9 cellular contexts compared by ENCODE assay signal in genomic region chr11:117814204-117814765, GRCh38. TPM values are rescaled to one million over a fixed set of nuclear protein-coding genes. Genes with fewer than 3 reads are reported as not detected.
A peak's percentile ranks its signal among the peaks of the same experiment; 100 is the strongest.
DNase-seq lines count a peak whose midpoint lies in the region; FAIRE-seq and TF ChIP-seq lines count a peak whose summit lies in the region.
"Had no signal": no experiment of that assay in that cellular context is flagged by ENCODE, and none has a peak within 500 bp of the region (broad histone marks: within the 10 kb centered on the region; RNA-seq: fewer than 3 reads in every experiment).

No MANE protein-coding gene starts in this region.

- peaks cover 4% of the 10 kb centered on the region for H3K27me3 Mint-ChIP-seq in activated CD4-positive, alpha-beta T cell treated with anti-CD3 and anti-CD28 coated beads, Interleukin-2, amount 10 ng/mL, durations not matched to agents 7 days and 5 days

- TF ChIP-seq CTCF in H1 (IDR thresholded peaks at IDR 0.05; ENCODE audit: control extremely low read depth in 1 of 3, insufficient read depth in 1 of 3, low read depth in 1 of 3, low read length in 3 of 3) = no peak

- H4K20me1 ChIP-seq in H1 (replicated peaks in 1 of 2; ENCODE audit: control insufficient read depth in 1 of 2, insufficient read depth in 2 of 2, low read length in 2 of 2) = peaks cover 0 to 3% of the 10 kb centered on the region in 2 experiments

- H3K4ac ChIP-seq in H1 (replicated peaks; ENCODE audit: insufficient read length, low read depth, low read length) = peak overlapping the region; percentile 87

- no peak overlapping the region for H3K14ac ChIP-seq in H1 (ENCODE audit: insufficient read length)

- no peak overlapping the region for H3K4me3 ChIP-seq in HUES6 (ENCODE audit: low read depth, low read length)
- no peak overlapping the region for H3K4me3 ChIP-seq in H1 (ENCODE audit: extremely low read depth in 1 of 4, insufficient read depth in 2 of 4, low read depth in 3 of 4, low read length in 4 of 4)
- H3K4me3 ChIP-seq in thymus (ENCODE audit: low read length) = no peak overlapping the region
- H3K4me3 ChIP-seq: left lung had no signal

- no peaks in the 10 kb centered on the region for H3K27me3 ChIP-seq in HUES6 (ENCODE audit: control insufficient read depth, insufficient read depth, low read length)
- H3K27me3 ChIP-seq in H1 (replicated peaks in 1 of 4; ENCODE audit: control insufficient read depth in 3 of 4, extremely low read depth in 1 of 4, insufficient read depth in 3 of 4, low read length in 3 of 4) = no peaks in the 10 kb centered on the region; a peak in 1 of 7 replicates
- no peaks in the 10 kb centered on the region for H3K27me3 ChIP-seq in thymus (ENCODE audit: control insufficient read depth, insufficient read depth)
- H3K27me3 ChIP-seq: left lung had no signal

- TF ChIP-seq EP300 in H1 (IDR thresholded peaks at IDR 0.05; ENCODE audit: borderline replicate concordance in 1 of 2, low read depth in 2 of 2, low read length in 2 of 2) = no peak

- H3K9me3 Mint-ChIP-seq in activated CD4-positive, alpha-beta T cell treated with anti-CD3 and anti-CD28 coated beads, Interleukin-2, amount 10 ng/mL, durations not matched to agents 7 days and 5 days = no peaks in the 10 kb centered on the region

- no peaks in the 10 kb centered on the region for H3K36me3 Mint-ChIP-seq in activated CD4-positive, alpha-beta T cell treated with anti-CD3 and anti-CD28 coated beads, Interleukin-2, amount 10 ng/mL, durations not matched to agents 7 days and 5 days (ENCODE audit: low read depth)

- H3K9me3 ChIP-seq in HUES6 (ENCODE audit: control insufficient read depth, insufficient read depth, low read depth, low read length) = no peaks in the 10 kb centered on the region
- H3K9me3 ChIP-seq in H1 (ENCODE audit: insufficient read depth in 2 of 2, low read depth in 1 of 2, low read length in 1 of 2) = no peaks in the 10 kb centered on the region
- H3K9me3 ChIP-seq in thymus (ENCODE audit: control insufficient read depth) = no peaks in the 10 kb centered on the region
- H3K9me3 ChIP-seq: left lung had no signal

- no peak for TF ChIP-seq RAD21 in H1 (IDR thresholded peaks at IDR 0.05 in 1 of 2, conservative IDR thresholded peaks at IDR 0.05 in 1 of 2; ENCODE audit: low read depth in 2 of 2, low read length in 2 of 2)

- no peak overlapping the region; the same call in 1 of the 2 replicates for H2BK5ac ChIP-seq in H1 (ENCODE audit: low read depth, low read length)

- no peak overlapping the region for H4K5ac ChIP-seq in H1 (ENCODE audit: insufficient read length, low read depth, low read length)

- no peaks in the 10 kb centered on the region for H3K79me2 ChIP-seq in H1 (ENCODE audit: control insufficient read depth in 1 of 2, insufficient read depth in 2 of 2, low read length in 2 of 2)

- H3K4me2 ChIP-seq in H1 (ENCODE audit: insufficient read depth in 1 of 2, low read depth in 2 of 2, low read length in 2 of 2) = no peak overlapping the region

- H2BK120ac ChIP-seq in H1 (replicated peaks; ENCODE audit: low read depth, low read length) = no peak overlapping the region

- H2BK12ac ChIP-seq in H1 (ENCODE audit: low read depth, low read length) = no peak overlapping the region; the same call in 1 of the 2 replicates

- H3K4me1 ChIP-seq in HUES6 (ENCODE audit: control insufficient read depth, insufficient read depth, low read length) = peaks cover 58% of the 10 kb centered on the region
- H3K4me1 ChIP-seq in H1 (replicated peaks in 1 of 4; ENCODE audit: control insufficient read depth in 3 of 4, insufficient read depth in 4 of 4, low read length in 3 of 4) = peaks cover 0 to 24% (median 15%) of the 10 kb centered on the region in 4 experiments; a peak in 6 of 7 replicates
- peaks cover 23% of the 10 kb centered on the region for H3K4me1 ChIP-seq in thymus (ENCODE audit: control insufficient read depth, insufficient read depth, low read length)

- no peak overlapping the region; the same call in 1 of the 2 replicates for H2AK5ac ChIP-seq in H1 (ENCODE audit: low read depth, low read length)

- DNase-seq in activated CD4-positive, alpha-beta T cell treated with anti-CD3 and anti-CD28 coated beads, Interleukin-2, amount 10 ng/mL, durations not matched to agents 7 days and 5 days = no peak
- DNase-seq in activated CD4-positive, alpha-beta T cell treated with anti-CD3 and anti-CD28 coated beads, Interleukin-2, amount 50 U/mL, for 4 hours = no peak
- no peak for DNase-seq in H1 (ENCODE audit: low read depth in 1 of 2, low spot score in 2 of 2)
- DNase-seq in GM03348 (ENCODE audit: low spot score) = no peak
- DNase-seq in NCI-H1048 (lab: John Stamatoyannopoulos, UW) = no peak
- DNase-seq in NCI-H2196 (lab: John Stamatoyannopoulos, UW; ENCODE audit: unreplicated experiment) = no peak

- peak overlapping the region; percentile 46 for H3K9ac ChIP-seq in HUES6 (ENCODE audit: low read length)
- no peak overlapping the region for H3K9ac ChIP-seq in H1 (replicated peaks in 1 of 4; ENCODE audit: extremely low read depth in 1 of 4, low read depth in 3 of 4, low read length in 3 of 4)

- H3K23ac ChIP-seq in H1 (ENCODE audit: insufficient read length) = no peak overlapping the region

- H4K8ac ChIP-seq in H1 (ENCODE audit: extremely low read depth, insufficient read depth, low read length) = no peak overlapping the region

- no peak overlapping the region; the same call in 1 of the 2 replicates for H3K27ac ChIP-seq in HUES6 (ENCODE audit: low read depth, low read length)
- no peak overlapping the region for H3K27ac ChIP-seq in H1 (ENCODE audit: low read depth, low read length)
- H3K27ac ChIP-seq in thymus (ENCODE audit: low read depth) = peak overlapping the region; percentile 48

- H2BK20ac ChIP-seq in H1 (ENCODE audit: low read length) = 0 out of 2 replicates have a peak overlapping the region, but pooled peaks have one; percentile 43

- FAIRE-seq in H1 (lab: Jason Lieb, UNC) = no peak

- H3K4me3 Mint-ChIP-seq in activated CD4-positive, alpha-beta T cell treated with anti-CD3 and anti-CD28 coated beads, Interleukin-2, amount 10 ng/mL, durations not matched to agents 7 days and 5 days = no peak overlapping the region

- no peak for TF ChIP-seq POLR2A in H1 (IDR thresholded peaks at IDR 0.05; ENCODE audit: control extremely low read depth in 1 of 2, low read depth in 2 of 2, low read length in 2 of 2)

- H3K27ac Mint-ChIP-seq in activated CD4-positive, alpha-beta T cell treated with anti-CD3 and anti-CD28 coated beads, Interleukin-2, amount 10 ng/mL, durations not matched to agents 7 days and 5 days = peak overlapping the region; percentile 93

- H4K91ac ChIP-seq in H1 (replicated peaks; ENCODE audit: insufficient read length, low read length) = peak overlapping the region; percentile 88

- H3K4me1 Mint-ChIP-seq in activated CD4-positive, alpha-beta T cell treated with anti-CD3 and anti-CD28 coated beads, Interleukin-2, amount 10 ng/mL, durations not matched to agents 7 days and 5 days = peaks cover 63% of the 10 kb centered on the region

- CTCF ChIA-PET in activated CD4-positive, alpha-beta T cell treated with anti-CD3 and anti-CD28 coated beads, Interleukin-2, amount 10 ng/mL, durations not matched to agents 7 days and 5 days (lab: Charles Lee) = interaction anchor here (1.2 to 6.4 kb wide), 7 partner anchors 7 to 388 kb away, joined by 3 to 73 read pairs (median 10); no protein-coding TSS in a partner anchor
- CTCF ChIA-PET in H1 (lab: Charles Lee; ENCODE audit: partially characterized antibody) = interaction anchor here (0.8 to 9.7 kb wide), 12 partner anchors 7 to 387 kb away, joined by 3 to 163 read pairs (median 18); partner anchors contain the start of gene FXYD2

- no peak overlapping the region; the same call in 1 of the 2 replicates for H2BK15ac ChIP-seq in H1 (ENCODE audit: low read length)

- no peak overlapping the region for H3K56ac ChIP-seq in H1 (replicated peaks; ENCODE audit: insufficient read length, low read depth, low read length)

- WGBS in H1 (ENCODE audit: extremely low coverage in 1 of 2, insufficient coverage in 1 of 2, insufficient read length in 1 of 2, insufficient replicate concordance in 2 of 2, low coverage in 1 of 2, low lambda C conversion rate in 2 of 2, missing lambda C conversion rate in 1 of 2), 2 experiments = 90% methylated on average over 5 of the region's 7 CpGs; no CpG with 5 or more reads in 1 of the 2 experiments
- WGBS in thymus = 85% methylated on average over 7 of the region's 7 CpGs

- POLR2A ChIA-PET in activated CD4-positive, alpha-beta T cell treated with anti-CD3 and anti-CD28 coated beads, Interleukin-2, amount 10 ng/mL, durations not matched to agents 7 days and 5 days (lab: Charles Lee) = no interaction called here
- POLR2A ChIA-PET in H1 (lab: Charles Lee; ENCODE audit: partially characterized antibody) = no interaction called here

- H3K36me3 ChIP-seq in HUES6 (ENCODE audit: control insufficient read depth, insufficient read depth, low read length) = no peaks in the 10 kb centered on the region
- H3K36me3 ChIP-seq in H1 (ENCODE audit: control insufficient read depth in 2 of 4, insufficient read depth in 4 of 4, low read length in 3 of 4) = no peaks in the 10 kb centered on the region; a peak in 1 of 8 replicates
- no peaks in the 10 kb centered on the region for H3K36me3 ChIP-seq in thymus (ENCODE audit: control insufficient read depth, insufficient read depth)
- H3K36me3 ChIP-seq: left lung had no signal

- peaks cover 4% of the 10 kb centered on the region; the same call in 1 of the 2 replicates for H3K23me2 ChIP-seq in H1 (ENCODE audit: low read depth, low read length)

- H3K18ac ChIP-seq in H1 (ENCODE audit: extremely low read depth, low read length) = no peak overlapping the region; the same call in 1 of the 2 replicates

- no peaks in the 10 kb centered on the region for H3K79me1 ChIP-seq in H1 (ENCODE audit: low read depth, low read length)

- H2AFZ ChIP-seq in H1 (ENCODE audit: low read length) = no peak overlapping the region

RNA-seq across cellular contexts. Expression of gene FXYD2, which starts 10.3 kb away (rescaled TPM):
- 1 to 10 TPM in 1 of 2 experiments, under 1 TPM in 1; 0.97 to 1.3 TPM for total RNA-seq in activated CD4-positive, alpha-beta T cell treated with anti-CD3 and anti-CD28 coated beads, Interleukin-2, amount 10 ng/mL, durations not matched to agents 7 days and 5 days
- 0.99 and 1.1 TPM in 2 replicates for total RNA-seq in H1 (2021; fragmentation: NEBNext Ultra II Directional; extraction: Animal tissue kit (Norgen Biotek cat#: 25700))
- polyA plus RNA-seq in H1 (2011; rRNA removed) (0.89 and 1.6 TPM in 2 replicates), thymus (100 TPM)
- 1.2 TPM for polyA plus RNA-seq in H1 (2011; cell fraction: cytosol; rRNA removed)
- polyA plus RNA-seq in H1 (2011; cell fraction: nucleus; rRNA removed) = 3.1 TPM
- 0.84 to 1.1 TPM (median 0.98 TPM) in 4 replicates for polyA plus RNA-seq in H1 (2012, experiment 1 of 2)
- polyA plus RNA-seq in H1 (2012, experiment 2 of 2) = 0.21 TPM
- 2.0 TPM for polyA plus RNA-seq in H1 (2013, experiment 1 of 2)
- 1.2 TPM for polyA plus RNA-seq in H1 (2013, experiment 2 of 2)
- 0.95 and 1.7 TPM in 2 replicates for polyA minus RNA-seq in H1 (2011; rRNA and poly(A)+ RNA removed)
- 0.59 TPM for polyA minus RNA-seq in H1 (2011; cell fraction: cytosol; rRNA and poly(A)+ RNA removed)
- 4.4 TPM for polyA minus RNA-seq in H1 (2011; cell fraction: nucleus; rRNA and poly(A)+ RNA removed)

RNA-seq across cellular contexts. Expression of gene DSCAML1, which starts 17.3 kb away (rescaled TPM):
- under 1 TPM; 0.02 to 0.25 TPM for total RNA-seq in activated CD4-positive, alpha-beta T cell treated with anti-CD3 and anti-CD28 coated beads, Interleukin-2, amount 10 ng/mL, durations not matched to agents 7 days and 5 days
- 0.19 and 0.27 TPM in 2 replicates for total RNA-seq in H1 (2021; fragmentation: NEBNext Ultra II Directional; extraction: Animal tissue kit (Norgen Biotek cat#: 25700))
- polyA plus RNA-seq in H1 (2011; rRNA removed) (0.24 and 0.25 TPM in 2 replicates), thymus (0.32 TPM)
- 0.16 TPM for polyA plus RNA-seq in H1 (2011; cell fraction: cytosol; rRNA removed)
- 0.39 TPM for polyA plus RNA-seq in H1 (2011; cell fraction: nucleus; rRNA removed)
- 0.08 to 0.35 TPM (median 0.18 TPM) in 4 replicates for polyA plus RNA-seq in H1 (2012, experiment 1 of 2)
- polyA plus RNA-seq in H1 (2012, experiment 2 of 2) = 0.04 TPM
- polyA plus RNA-seq in H1 (2013, experiment 1 of 2) = 0.10 TPM
- 0.22 TPM for polyA plus RNA-seq in H1 (2013, experiment 2 of 2)
- 0.10 and 0.54 TPM in 2 replicates for polyA minus RNA-seq in H1 (2011; rRNA and poly(A)+ RNA removed)
- polyA minus RNA-seq in H1 (2011; cell fraction: cytosol; rRNA and poly(A)+ RNA removed) = not detected
- 3.2 TPM for polyA minus RNA-seq in H1 (2011; cell fraction: nucleus; rRNA and poly(A)+ RNA removed)
